Comparison of ENCODE assay signal across 8 cellular contexts in the genomic region with DNA sequence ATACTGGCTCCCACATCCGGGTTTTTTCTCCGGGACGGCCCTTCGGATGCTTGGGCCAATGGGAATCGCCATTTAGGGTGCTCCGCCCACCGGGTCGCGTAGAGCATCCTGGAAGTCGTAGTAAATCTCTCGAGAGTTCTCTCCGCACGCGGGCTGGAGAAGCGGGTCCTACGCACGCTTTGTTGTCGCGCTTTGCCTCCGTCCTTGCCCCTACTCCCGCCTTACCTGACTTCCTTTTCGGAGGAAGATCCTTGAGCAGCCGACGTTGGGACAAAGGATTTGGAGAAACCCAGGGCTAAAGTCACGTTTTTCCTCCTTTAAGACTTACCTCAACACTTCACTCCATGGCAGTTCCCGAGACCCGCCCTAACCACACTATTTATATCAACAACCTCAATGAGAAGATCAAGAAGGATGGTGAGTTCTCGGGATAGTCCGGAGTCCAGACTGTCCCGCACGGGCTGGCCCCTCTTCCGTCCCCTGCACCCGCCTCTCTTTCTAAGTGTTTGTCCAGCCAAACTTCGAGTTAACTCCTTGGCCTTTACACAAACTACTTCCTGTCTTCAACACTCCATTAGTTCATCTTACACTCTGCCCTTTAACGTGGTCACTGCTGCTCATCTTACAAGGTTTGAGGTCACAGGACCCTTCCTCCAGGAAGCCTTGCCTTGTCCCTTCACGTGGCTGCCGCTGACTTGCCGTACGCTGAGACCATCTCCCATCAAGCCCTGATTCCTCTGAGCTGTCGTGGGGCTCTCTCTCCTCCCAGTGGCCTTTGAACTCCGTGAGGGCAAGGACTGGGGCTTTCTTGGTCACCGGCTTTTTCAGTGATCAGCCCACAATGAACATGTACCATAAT. TPM values are rescaled to one million over a fixed set of nuclear protein-coding genes. Genes with fewer than 3 reads are reported as not detected.
A peak's percentile ranks its signal among the peaks of the same experiment; 100 is the strongest.
DNase-seq lines count a peak whose midpoint lies in the region; ATAC-seq and TF ChIP-seq lines count a peak whose summit lies in the region.

A gene (plus strand): TSS at position 139 of the 859 bp plus-strand sequence. CDS start 206 bp downstream, at position 345.

- H3K27ac Mint-ChIP-seq in activated T-helper 2 cell treated with anti-CD3 and anti-CD28 coated beads, Interferon-gamma antibody, Interleukin-2, Interleukin-4, amounts not matched to agents 10 μg/mL and 5 μg/mL and 100 μg/mL, durations not matched to agents 14 hours and 24 hours and 36 hours: peak within 1 kb of the TSS; percentile 97
- H3K27ac Mint-ChIP-seq in natural killer cell: peak within 1 kb of the TSS; percentile 92 to 95

- DNase-seq in GOT3 (lab: John Stamatoyannopoulos, UW) (peak; percentile 98), LNCaP clone FGC (ENCODE audit: low read depth) (peak; percentile 85), RWPE1 (ENCODE audit: low spot score) (peak; percentile 98), fibroblast of peridontal ligament (ENCODE audit: extremely low read depth) (peak; percentile 98), natural killer cell (peak; percentile 97)
- DNase-seq in activated T-helper 2 cell treated with anti-CD3 and anti-CD28 coated beads, Interferon-gamma antibody, Interleukin-2, Interleukin-4, amounts not matched to agents 10 μg/mL and 5 μg/mL and 100 μg/mL, durations not matched to agents 14 hours and 24 hours and 36 hours (ENCODE audit: low spot score): peak; percentile 96
- DNase-seq in stimulated activated naive CD8-positive, alpha-beta T cell treated with anti-CD3 and anti-CD28 coated beads, Interleukin-15, Interleukin-2, amounts not matched to agents 100 U/mL and 50 U/mL, for 24 hours: peak; percentile 96

- H3K36me3 Mint-ChIP-seq in activated T-helper 2 cell treated with anti-CD3 and anti-CD28 coated beads, Interferon-gamma antibody, Interleukin-2, Interleukin-4, amounts not matched to agents 10 μg/mL and 5 μg/mL and 100 μg/mL, durations not matched to agents 14 hours and 24 hours and 36 hours (ENCODE audit: low read depth): peaks cover 42% of the 10 kb centered on the region
- H3K36me3 Mint-ChIP-seq in natural killer cell: no peaks in the 10 kb centered on the region

- peak; percentile 66 to 84 (median 70) for ATAC-seq in natural killer cell
- ATAC-seq in stimulated activated naive CD8-positive, alpha-beta T cell treated with anti-CD3 and anti-CD28 coated beads, Interleukin-15, Interleukin-2, amounts not matched to agents 100 U/mL and 50 U/mL, for 24 hours: peak; percentile 72

- peaks cover 56% of the 10 kb centered on the region for H3K36me3 ChIP-seq in DOHH2 (ENCODE audit: control insufficient read depth, low read length)

- CTCF ChIA-PET in RWPE1 (lab: Yijun Ruan, JAX): interaction anchor here (0.6 kb wide), 1 partner anchor 30 kb away, joined by 3 read pairs; no protein-coding TSS in a partner anchor

- H3K4me2 ChIP-seq in DOHH2 (ENCODE audit: low read length): peak within 1 kb of the TSS; percentile 93

- H3K4me3 ChIP-seq in DOHH2 (ENCODE audit: low read length) (peak within 1 kb of the TSS; percentile 96), LNCaP clone FGC (ENCODE audit: low read depth, low read length) (peak within 1 kb of the TSS; percentile 83)

- H3K27ac ChIP-seq in DOHH2 (ENCODE audit: low read depth, low read length) (peak within 1 kb of the TSS; percentile 81), RWPE1 (peak within 1 kb of the TSS; percentile 95)

- H4K20me1 ChIP-seq in DOHH2 (ENCODE audit: control insufficient read depth, insufficient read depth, low read depth, low read length): peaks cover 27% of the 10 kb centered on the region

- H3K4me1 ChIP-seq in DOHH2 (ENCODE audit: control insufficient read depth, low read length): peaks cover 56% of the 10 kb centered on the region

- POLR2A ChIA-PET in RWPE1 (lab: Yijun Ruan, JAX; ENCODE audit: low non-redundant PET): interaction anchor here (0.5 to 1.0 kb wide), 6 partner anchors 15 to 88 kb away, joined by 3 to 4 read pairs (median 4); a partner anchor contains a TSS

- H3K4me1 Mint-ChIP-seq in activated T-helper 2 cell treated with anti-CD3 and anti-CD28 coated beads, Interferon-gamma antibody, Interleukin-2, Interleukin-4, amounts not matched to agents 10 μg/mL and 5 μg/mL and 100 μg/mL, durations not matched to agents 14 hours and 24 hours and 36 hours (ENCODE audit: low read depth): peaks cover 37% of the 10 kb centered on the region
- peaks cover 50 to 61% of the 10 kb centered on the region in 2 donors for H3K4me1 Mint-ChIP-seq in natural killer cell

- H3K9me3 ChIP-seq in DOHH2 (ENCODE audit: control insufficient read depth, insufficient read depth, low read length): no peaks in the 10 kb centered on the region

- TF ChIP-seq CTCF in DOHH2 (IDR thresholded peaks at IDR 0.05; ENCODE audit: low read depth, low read length, poor library complexity, severe bottlenecking) (no peak), LNCaP clone FGC (IDR thresholded peaks at IDR 0.05; ENCODE audit: control insufficient read depth, extremely low read depth, insufficient read depth) (no peak), RWPE1 (conservative IDR thresholded peaks at IDR 0.05; ENCODE audit: low read depth) (no peak), natural killer cell (IDR thresholded peaks at IDR 0.05) (no peak)

- no peaks in the 10 kb centered on the region for H3K27me3 Mint-ChIP-seq in activated T-helper 2 cell treated with anti-CD3 and anti-CD28 coated beads, Interferon-gamma antibody, Interleukin-2, Interleukin-4, amounts not matched to agents 10 μg/mL and 5 μg/mL and 100 μg/mL, durations not matched to agents 14 hours and 24 hours and 36 hours (ENCODE audit: low read depth)
- H3K27me3 Mint-ChIP-seq in natural killer cell (ENCODE audit: low read depth in 2 of 2): no peaks in the 10 kb centered on the region

- no peaks in the 10 kb centered on the region for H3F3A ChIP-seq in DOHH2 (ENCODE audit: control insufficient read depth, insufficient read depth)

- peak within 1 kb of the TSS; percentile 96 for H3K4me3 Mint-ChIP-seq in activated T-helper 2 cell treated with anti-CD3 and anti-CD28 coated beads, Interferon-gamma antibody, Interleukin-2, Interleukin-4, amounts not matched to agents 10 μg/mL and 5 μg/mL and 100 μg/mL, durations not matched to agents 14 hours and 24 hours and 36 hours (ENCODE audit: low read depth)
- peak within 1 kb of the TSS; percentile 99 for H3K4me3 Mint-ChIP-seq in natural killer cell

- no peaks in the 10 kb centered on the region for H3K27me3 ChIP-seq in DOHH2 (ENCODE audit: control insufficient read depth, low read length)

- H3K9me2 ChIP-seq in DOHH2 (replicated peaks; ENCODE audit: control insufficient read depth, low read length): no peaks in the 10 kb centered on the region

- peaks cover 78% of the 10 kb centered on the region for H3K79me2 ChIP-seq in DOHH2 (ENCODE audit: control insufficient read depth, low read length)

- H3K9me3 Mint-ChIP-seq in activated T-helper 2 cell treated with anti-CD3 and anti-CD28 coated beads, Interferon-gamma antibody, Interleukin-2, Interleukin-4, amounts not matched to agents 10 μg/mL and 5 μg/mL and 100 μg/mL, durations not matched to agents 14 hours and 24 hours and 36 hours: no peaks in the 10 kb centered on the region
- H3K9me3 Mint-ChIP-seq in natural killer cell: no peaks in the 10 kb centered on the region

- intact Hi-C loops in activated T-helper 2 cell treated with anti-CD3 and anti-CD28 coated beads, Interferon-gamma antibody, Interleukin-2, Interleukin-4, amounts not matched to agents 10 μg/mL and 5 μg/mL and 100 μg/mL, durations not matched to agents 14 hours and 24 hours and 36 hours (cut with micrococcal nuclease): loop anchor here (1.0 to 10.0 kb wide), 4 partner anchors 35 to 306 kb away; a partner anchor contains a TSS
- intact Hi-C loops in natural killer cell (cut with micrococcal nuclease): loop anchor here (2.0 kb wide), 2 partner anchors 60 to 88 kb away; a partner anchor contains a TSS

RNA-seq across cellular contexts. Expression of the gene that starts here (rescaled TPM):
- total RNA-seq in activated T-helper 2 cell treated with anti-CD3 and anti-CD28 coated beads, Interferon-gamma antibody, Interleukin-2, Interleukin-4, amounts not matched to agents 10 μg/mL and 5 μg/mL and 100 μg/mL, durations not matched to agents 14 hours and 24 hours and 36 hours: 257 and 267 TPM in 2 replicates
- 10 to 100 TPM; 56.2 to 65.9 (median 60.9) TPM for total RNA-seq in natural killer cell

Comparison
In these comparisons a context has a peak if more than half of its experiments do, and no peak if none do; other contexts are left out.
1. Peak in every context shown above with its lines: DNase-seq, ATAC-seq, H3K4me3 ChIP-seq and H3K27ac ChIP-seq.